ENCODE assay signal across 1 cellular context in genomic region chr19:572891-573825, GRCh38.
TF ChIP-seq lines count a peak whose summit lies in the region.

No MANE protein-coding gene starts in this region.

TF ChIP-seq in HepG2, 621 proteins besides CTCF, POLR2A, EP300 and RAD21 (continued from another document and continues in another):
- TF ChIP-seq STAT6 (CRISPR knock-in tag; IDR thresholded peaks at IDR 0.05; ENCODE audit: borderline replicate concordance) (no peak), NRL (CRISPR knock-in tag; IDR thresholded peaks at IDR 0.05; ENCODE audit: borderline replicate concordance) (0 out of 2 replicates have a peak, but pooled peaks have one; percentile 47), HDAC6 (IDR thresholded peaks at IDR 0.05; ENCODE audit: low read depth, low read length) (0 out of 2 replicates have a peak, but pooled peaks have one; percentile 32), NCOA2 (CRISPR knock-in tag; IDR thresholded peaks at IDR 0.05) (no peak), ZNF788 (CRISPR knock-in tag; IDR thresholded peaks at IDR 0.05; ENCODE audit: borderline replicate concordance) (no peak), CHD2 (IDR thresholded peaks at IDR 0.05; ENCODE audit: low read depth, low read length) (peak; percentile 71), BRCA1 (CRISPR knock-in tag; IDR thresholded peaks at IDR 0.05) (no peak), ZSCAN20 (CRISPR knock-in tag; IDR thresholded peaks at IDR 0.05; ENCODE audit: borderline replicate concordance) (no peak), SOX13 (IDR thresholded peaks at IDR 0.05) (no peak), SOX13 (CRISPR knock-in tag; conservative IDR thresholded peaks at IDR 0.05 in 1 of 2, IDR thresholded peaks at IDR 0.05 in 1 of 2) (no peak), ZNF724P (CRISPR knock-in tag; IDR thresholded peaks at IDR 0.05; ENCODE audit: borderline replicate concordance) (0 out of 2 replicates have a peak, but pooled peaks have one; percentile 53), GLI4 (CRISPR knock-in tag; IDR thresholded peaks at IDR 0.05; ENCODE audit: borderline replicate concordance) (0 out of 2 replicates have a peak, but pooled peaks have one; percentile 22), SNAPC5 (CRISPR knock-in tag; IDR thresholded peaks at IDR 0.05; ENCODE audit: borderline replicate concordance) (no peak), HNRNPLL (IDR thresholded peaks at IDR 0.05; ENCODE audit: low read depth, low read length, poor library complexity, severe bottlenecking) (no peak), ZNF549 (CRISPR knock-in tag; IDR thresholded peaks at IDR 0.05) (no peak), MTA1 (CRISPR knock-in tag; IDR thresholded peaks at IDR 0.05; ENCODE audit: borderline replicate concordance) (peak; percentile 80; the same call in 1 of the 2 replicates), HDAC1 (CRISPR knock-in tag; IDR thresholded peaks at IDR 0.05) (peak; percentile 40), ZNF776 (CRISPR knock-in tag; IDR thresholded peaks at IDR 0.05) (no peak), ZNF773 (CRISPR knock-in tag; IDR thresholded peaks at IDR 0.05; ENCODE audit: borderline replicate concordance) (no peak; the same call in 1 of the 2 replicates), ZNF530 (CRISPR knock-in tag; IDR thresholded peaks at IDR 0.05; ENCODE audit: low read depth) (no peak), ZNF18 (CRISPR knock-in tag; IDR thresholded peaks at IDR 0.05; ENCODE audit: insufficient replicate concordance) (no peak), CREB1 (IDR thresholded peaks at IDR 0.05) (no peak), CREB1 (CRISPR knock-in tag; IDR thresholded peaks at IDR 0.05) (no peak), CBX2 (IDR thresholded peaks at IDR 0.05; ENCODE audit: low read depth, low read length) (no peak), CBX2 (CRISPR knock-in tag; IDR thresholded peaks at IDR 0.05; ENCODE audit: low read depth) (no peak), AHR (CRISPR knock-in tag; IDR thresholded peaks at IDR 0.05) (0 out of 2 replicates have a peak, but pooled peaks have one; percentile 7), KAT8 (CRISPR knock-in tag; IDR thresholded peaks at IDR 0.05) (0 out of 2 replicates have a peak, but pooled peaks have one; percentile 20), TBX2 (CRISPR knock-in tag; IDR thresholded peaks at IDR 0.05; ENCODE audit: borderline replicate concordance) (0 out of 2 replicates have a peak, but pooled peaks have one; percentile 46), MYC (CRISPR knock-in tag; IDR thresholded peaks at IDR 0.05; ENCODE audit: borderline replicate concordance) (0 out of 2 replicates have a peak, but pooled peaks have one; percentile 26), ZSCAN21 (CRISPR knock-in tag; IDR thresholded peaks at IDR 0.05; ENCODE audit: borderline replicate concordance) (0 out of 2 replicates have a peak, but pooled peaks have one; percentile 2), ZNF768 (CRISPR knock-in tag; IDR thresholded peaks at IDR 0.05) (no peak), RFX1 (IDR thresholded peaks at IDR 0.05) (no peak), DMAP1 (CRISPR knock-in tag; IDR thresholded peaks at IDR 0.05) (peak; percentile 1; the same call in 1 of the 2 replicates), ZBTB39 (CRISPR knock-in tag; IDR thresholded peaks at IDR 0.05) (no peak), RXRA (CRISPR knock-in tag; IDR thresholded peaks at IDR 0.05) (0 out of 2 replicates have a peak, but pooled peaks have one; percentile 8), ZNF691 (CRISPR knock-in tag; IDR thresholded peaks at IDR 0.05; ENCODE audit: borderline replicate concordance, low read depth) (0 out of 2 replicates have a peak, but pooled peaks have one; percentile 34), ATRX (CRISPR knock-in tag; IDR thresholded peaks at IDR 0.05; ENCODE audit: borderline replicate concordance) (no peak), HOXA9 (CRISPR knock-in tag; IDR thresholded peaks at IDR 0.05; ENCODE audit: borderline replicate concordance) (no peak), KLF16 (CRISPR knock-in tag; IDR thresholded peaks at IDR 0.05) (0 out of 4 replicates have a peak, but pooled peaks of 1 of the 2 experiments have one; percentile 2)
- TF ChIP-seq, protein P1, sequence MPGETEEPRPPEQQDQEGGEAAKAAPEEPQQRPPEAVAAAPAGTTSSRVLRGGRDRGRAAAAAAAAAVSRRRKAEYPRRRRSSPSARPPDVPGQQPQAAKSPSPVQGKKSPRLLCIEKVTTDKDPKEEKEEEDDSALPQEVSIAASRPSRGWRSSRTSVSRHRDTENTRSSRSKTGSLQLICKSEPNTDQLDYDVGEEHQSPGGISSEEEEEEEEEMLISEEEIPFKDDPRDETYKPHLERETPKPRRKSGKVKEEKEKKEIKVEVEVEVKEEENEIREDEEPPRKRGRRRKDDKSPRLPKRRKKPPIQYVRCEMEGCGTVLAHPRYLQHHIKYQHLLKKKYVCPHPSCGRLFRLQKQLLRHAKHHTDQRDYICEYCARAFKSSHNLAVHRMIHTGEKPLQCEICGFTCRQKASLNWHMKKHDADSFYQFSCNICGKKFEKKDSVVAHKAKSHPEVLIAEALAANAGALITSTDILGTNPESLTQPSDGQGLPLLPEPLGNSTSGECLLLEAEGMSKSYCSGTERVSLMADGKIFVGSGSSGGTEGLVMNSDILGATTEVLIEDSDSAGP (CRISPR knock-in tag; IDR thresholded peaks at IDR 0.05; ENCODE audit: borderline replicate concordance): peak; percentile 19; the same call in 1 of the 2 replicates
- TF ChIP-seq, protein P2, sequence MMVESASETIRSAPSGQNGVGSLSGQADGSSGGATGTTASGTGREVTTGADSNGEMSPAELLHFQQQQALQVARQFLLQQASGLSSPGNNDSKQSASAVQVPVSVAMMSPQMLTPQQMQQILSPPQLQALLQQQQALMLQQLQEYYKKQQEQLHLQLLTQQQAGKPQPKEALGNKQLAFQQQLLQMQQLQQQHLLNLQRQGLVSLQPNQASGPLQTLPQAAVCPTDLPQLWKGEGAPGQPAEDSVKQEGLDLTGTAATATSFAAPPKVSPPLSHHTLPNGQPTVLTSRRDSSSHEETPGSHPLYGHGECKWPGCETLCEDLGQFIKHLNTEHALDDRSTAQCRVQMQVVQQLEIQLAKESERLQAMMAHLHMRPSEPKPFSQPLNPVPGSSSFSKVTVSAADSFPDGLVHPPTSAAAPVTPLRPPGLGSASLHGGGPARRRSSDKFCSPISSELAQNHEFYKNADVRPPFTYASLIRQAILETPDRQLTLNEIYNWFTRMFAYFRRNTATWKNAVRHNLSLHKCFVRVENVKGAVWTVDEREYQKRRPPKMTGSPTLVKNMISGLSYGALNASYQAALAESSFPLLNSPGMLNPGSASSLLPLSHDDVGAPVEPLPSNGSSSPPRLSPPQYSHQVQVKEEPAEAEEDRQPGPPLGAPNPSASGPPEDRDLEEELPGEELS (CRISPR knock-in tag; IDR thresholded peaks at IDR 0.05): no peak
- TF ChIP-seq, protein P3, sequence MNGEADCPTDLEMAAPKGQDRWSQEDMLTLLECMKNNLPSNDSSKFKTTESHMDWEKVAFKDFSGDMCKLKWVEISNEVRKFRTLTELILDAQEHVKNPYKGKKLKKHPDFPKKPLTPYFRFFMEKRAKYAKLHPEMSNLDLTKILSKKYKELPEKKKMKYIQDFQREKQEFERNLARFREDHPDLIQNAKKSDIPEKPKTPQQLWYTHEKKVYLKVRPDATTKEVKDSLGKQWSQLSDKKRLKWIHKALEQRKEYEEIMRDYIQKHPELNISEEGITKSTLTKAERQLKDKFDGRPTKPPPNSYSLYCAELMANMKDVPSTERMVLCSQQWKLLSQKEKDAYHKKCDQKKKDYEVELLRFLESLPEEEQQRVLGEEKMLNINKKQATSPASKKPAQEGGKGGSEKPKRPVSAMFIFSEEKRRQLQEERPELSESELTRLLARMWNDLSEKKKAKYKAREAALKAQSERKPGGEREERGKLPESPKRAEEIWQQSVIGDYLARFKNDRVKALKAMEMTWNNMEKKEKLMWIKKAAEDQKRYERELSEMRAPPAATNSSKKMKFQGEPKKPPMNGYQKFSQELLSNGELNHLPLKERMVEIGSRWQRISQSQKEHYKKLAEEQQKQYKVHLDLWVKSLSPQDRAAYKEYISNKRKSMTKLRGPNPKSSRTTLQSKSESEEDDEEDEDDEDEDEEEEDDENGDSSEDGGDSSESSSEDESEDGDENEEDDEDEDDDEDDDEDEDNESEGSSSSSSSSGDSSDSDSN (CRISPR knock-in tag; IDR thresholded peaks at IDR 0.05): peak; percentile 67; the same call in 1 of the 2 replicates
- TF ChIP-seq, protein P4, sequence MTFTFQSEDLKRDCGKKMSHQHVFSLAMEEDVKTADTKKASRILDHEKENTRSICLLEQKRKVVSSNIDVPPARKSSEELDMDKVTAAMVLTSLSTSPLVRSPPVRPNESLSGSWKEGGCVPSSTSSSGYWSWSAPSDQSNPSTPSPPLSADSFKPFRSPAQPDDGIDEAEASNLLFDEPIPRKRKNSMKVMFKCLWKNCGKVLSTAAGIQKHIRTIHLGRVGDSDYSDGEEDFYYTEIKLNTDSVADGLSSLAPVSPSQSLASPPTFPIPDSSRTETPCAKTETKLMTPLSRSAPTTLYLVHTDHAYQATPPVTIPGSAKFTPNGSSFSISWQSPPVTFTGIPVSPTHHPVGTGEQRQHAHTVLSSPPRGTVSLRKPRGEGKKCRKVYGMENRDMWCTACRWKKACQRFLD (CRISPR knock-in tag; IDR thresholded peaks at IDR 0.05; ENCODE audit: borderline replicate concordance): no peak
- TF ChIP-seq, protein P5, sequence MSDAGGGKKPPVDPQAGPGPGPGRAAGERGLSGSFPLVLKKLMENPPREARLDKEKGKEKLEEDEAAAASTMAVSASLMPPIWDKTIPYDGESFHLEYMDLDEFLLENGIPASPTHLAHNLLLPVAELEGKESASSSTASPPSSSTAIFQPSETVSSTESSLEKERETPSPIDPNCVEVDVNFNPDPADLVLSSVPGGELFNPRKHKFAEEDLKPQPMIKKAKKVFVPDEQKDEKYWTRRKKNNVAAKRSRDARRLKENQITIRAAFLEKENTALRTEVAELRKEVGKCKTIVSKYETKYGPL (CRISPR knock-in tag; IDR thresholded peaks at IDR 0.05): no peak
